16 cellular contexts compared by ENCODE assay signal in genomic region chr3:142021127-142021526, GRCh38.
"Had no signal": no experiment of that assay in that cellular context is flagged by ENCODE, and none has a peak within 500 bp of the region (broad histone marks: within the 10 kb centered on the region; RNA-seq: fewer than 3 reads in every experiment).

No MANE protein-coding gene starts in this region.

- H3K36me3 ChIP-seq: upper lobe of left lung had no signal

- DNase-seq: activated CD4-positive, alpha-beta T cell treated with anti-CD3 and anti-CD28 coated beads, Interleukin-2, amount 10 ng/mL, durations not matched to agents 24 days and 14 days; activated naive CD4-positive, alpha-beta T cell treated with anti-CD3 and anti-CD28 coated beads, Interleukin-2, amount 10 ng/mL, durations not matched to agents 7 days and 5 days; cortex of kidney; effector memory CD8-positive, alpha-beta T cell; hippocampal formation; mammary epithelial cell; mucosa of descending colon; naive thymus-derived CD8-positive, alpha-beta T cell; stimulated activated CD4-positive, alpha-beta T cell treated with anti-CD3 and anti-CD28 coated beads, Interleukin-2, amount 100 ng/mL, for 48 hours; stimulated activated CD8-positive, alpha-beta memory T cell treated with anti-CD3 and anti-CD28 coated beads, Interleukin-4, amount 100 ng/mL, for 48 hours; SW 1271; T-helper 9 cell; upper lobe of left lung had no signal

- H3K27me3 Mint-ChIP-seq: activated CD4-positive, alpha-beta T cell treated with anti-CD3 and anti-CD28 coated beads, Interleukin-2, amount 10 ng/mL, durations not matched to agents 24 days and 14 days; activated naive CD4-positive, alpha-beta T cell treated with anti-CD3 and anti-CD28 coated beads, Interleukin-2, amount 10 ng/mL, durations not matched to agents 7 days and 5 days; central memory CD8-positive, alpha-beta T cell; effector memory CD8-positive, alpha-beta T cell; naive thymus-derived CD8-positive, alpha-beta T cell; stimulated activated naive CD8-positive, alpha-beta T cell treated with anti-CD3 and anti-CD28 coated beads, Interleukin-15, Interleukin-2, amounts not matched to agents 100 ng/mL and 50 ng/mL, for 24 hours had no signal

- H3K4me3 Mint-ChIP-seq: activated CD4-positive, alpha-beta T cell treated with anti-CD3 and anti-CD28 coated beads, Interleukin-2, amount 10 ng/mL, durations not matched to agents 24 days and 14 days; activated naive CD4-positive, alpha-beta T cell treated with anti-CD3 and anti-CD28 coated beads, Interleukin-2, amount 10 ng/mL, durations not matched to agents 7 days and 5 days; central memory CD8-positive, alpha-beta T cell; effector memory CD8-positive, alpha-beta T cell; naive thymus-derived CD8-positive, alpha-beta T cell; stimulated activated naive CD8-positive, alpha-beta T cell treated with anti-CD3 and anti-CD28 coated beads, Interleukin-15, Interleukin-2, amounts not matched to agents 100 ng/mL and 50 ng/mL, for 24 hours had no signal

- H3K27me3 ChIP-seq: upper lobe of left lung had no signal

- H3K9me3 ChIP-seq: mucosa of descending colon, upper lobe of left lung had no signal

- H3K4me3 ChIP-seq: mucosa of descending colon, upper lobe of left lung had no signal

- H3K27ac ChIP-seq: upper lobe of left lung had no signal

- H3K27ac Mint-ChIP-seq: activated CD4-positive, alpha-beta T cell treated with anti-CD3 and anti-CD28 coated beads, Interleukin-2, amount 10 ng/mL, durations not matched to agents 24 days and 14 days; activated naive CD4-positive, alpha-beta T cell treated with anti-CD3 and anti-CD28 coated beads, Interleukin-2, amount 10 ng/mL, durations not matched to agents 7 days and 5 days; activated T-helper 2 cell treated with anti-CD3 and anti-CD28 coated beads, Interferon-gamma antibody, Interleukin-2, Interleukin-4, amounts not matched to agents 10 μg/mL and 5 μg/mL and 100 μg/mL, durations not matched to agents 14 hours and 24 hours and 36 hours; naive thymus-derived CD8-positive, alpha-beta T cell; stimulated activated naive CD8-positive, alpha-beta T cell treated with anti-CD3 and anti-CD28 coated beads, Interleukin-15, Interleukin-2, amounts not matched to agents 100 ng/mL and 50 ng/mL, for 24 hours had no signal

- H3K9me3 Mint-ChIP-seq: activated CD4-positive, alpha-beta T cell treated with anti-CD3 and anti-CD28 coated beads, Interleukin-2, amount 10 ng/mL, durations not matched to agents 24 days and 14 days; activated naive CD4-positive, alpha-beta T cell treated with anti-CD3 and anti-CD28 coated beads, Interleukin-2, amount 10 ng/mL, durations not matched to agents 7 days and 5 days; activated T-helper 2 cell treated with anti-CD3 and anti-CD28 coated beads, Interferon-gamma antibody, Interleukin-2, Interleukin-4, amounts not matched to agents 10 μg/mL and 5 μg/mL and 100 μg/mL, durations not matched to agents 14 hours and 24 hours and 36 hours; central memory CD8-positive, alpha-beta T cell; effector memory CD8-positive, alpha-beta T cell; naive thymus-derived CD8-positive, alpha-beta T cell; stimulated activated naive CD8-positive, alpha-beta T cell treated with anti-CD3 and anti-CD28 coated beads, Interleukin-15, Interleukin-2, amounts not matched to agents 100 ng/mL and 50 ng/mL, for 24 hours had no signal

- ATAC-seq: effector memory CD8-positive, alpha-beta T cell; mucosa of descending colon; naive thymus-derived CD8-positive, alpha-beta T cell had no signal
